19 cellular contexts compared by ENCODE assay signal in genomic region chr6:100484474-100484873, GRCh38. TPM values are rescaled to one million over a fixed set of nuclear protein-coding genes. Genes with fewer than 3 reads are reported as not detected.
DNase-seq lines count a peak whose midpoint lies in the region; ATAC-seq and TF ChIP-seq lines count a peak whose summit lies in the region.
"Had no signal": no experiment of that assay in that cellular context is flagged by ENCODE, and none has a peak within 500 bp of the region (broad histone marks: within the 10 kb centered on the region; RNA-seq: fewer than 3 reads in every experiment).

No MANE protein-coding gene starts in this region.

- intact Hi-C loops in MCF 10A (cut with micrococcal nuclease) (loop anchor here (10.0 kb wide), 1 partner anchor 480 kb away; no protein-coding TSS in a partner anchor), breast epithelium (cut with DNase I; ENCODE audit: low total_unique reads) (no loop called here)

- DNase-seq in MCF 10A (ENCODE audit: unreplicated experiment), result peak; percentile 27
- DNase-seq in breast epithelium (ENCODE audit: low spot score in 2 of 2), result no peak
- peak; percentile 38 for DNase-seq in NCI-H2029 (lab: John Stamatoyannopoulos, UW)
- DNase-seq in SHP77 treated with DMSO at 0.1 percent for 48 hours (lab: John Stamatoyannopoulos, UW), result no peak
- DNase-seq in activated CD4-positive, alpha-beta T cell treated with anti-CD3 and anti-CD28 coated beads for 1 hour, result no peak
- DNase-seq: activated gamma-delta T cell treated with Interleukin-2 at 50 U/mL for 16 hours; dorsolateral prefrontal cortex; esophagus squamous epithelium; GDM1; heart right ventricle; kidney; NCI-H2081; stimulated activated naive B cell treated with anti-CD40 and anti-IgM and Interleukin-4, amounts not matched to agents 10 μg/mL and 1 μg/mL and 100 μg/mL, for 72 hours; uterus had no signal

- peaks cover 2% of the 10 kb centered on the region for H3K36me3 Mint-ChIP-seq in MCF 10A (ENCODE audit: insufficient read depth, unreplicated experiment)
- H3K36me3 Mint-ChIP-seq: stimulated activated naive B cell treated with anti-CD40 and anti-IgM and Interleukin-4, amounts not matched to agents 10 μg/mL and 1 μg/mL and 100 μg/mL, for 72 hours had no signal

- peak; percentile 53 for ATAC-seq in HG02642 (IDR thresholded peaks at IDR 0.05; ENCODE audit: poor library complexity, unreplicated experiment)
- ATAC-seq in GM21423 (IDR thresholded peaks at IDR 0.05; ENCODE audit: unreplicated experiment), result no peak
- no peak for ATAC-seq in HG03457 (IDR thresholded peaks at IDR 0.05; ENCODE audit: unreplicated experiment)
- ATAC-seq: heart right ventricle; stimulated activated naive B cell treated with anti-CD40 and anti-IgM and Interleukin-4, amounts not matched to agents 10 μg/mL and 1 μg/mL and 100 μg/mL, for 72 hours had no signal

- no peaks in the 10 kb centered on the region for H3K27me3 Mint-ChIP-seq in MCF 10A (ENCODE audit: insufficient read depth, unreplicated experiment)

- no peaks in the 10 kb centered on the region for H3K36me3 ChIP-seq in breast epithelium
- H3K36me3 ChIP-seq: esophagus squamous epithelium, heart right ventricle, uterus had no signal

- POLR2A ChIA-PET in MCF 10A (lab: Yijun Ruan, JAX), result no interaction called here

- H3K4me3 Mint-ChIP-seq in MCF 10A (ENCODE audit: unreplicated experiment), result no peak overlapping the region
- H3K4me3 Mint-ChIP-seq: stimulated activated naive B cell treated with anti-CD40 and anti-IgM and Interleukin-4, amounts not matched to agents 10 μg/mL and 1 μg/mL and 100 μg/mL, for 72 hours had no signal

- no peaks in the 10 kb centered on the region for H3K9me3 Mint-ChIP-seq in MCF 10A (ENCODE audit: unreplicated experiment)
- H3K9me3 Mint-ChIP-seq: stimulated activated naive B cell treated with anti-CD40 and anti-IgM and Interleukin-4, amounts not matched to agents 10 μg/mL and 1 μg/mL and 100 μg/mL, for 72 hours had no signal

- H3K4me1 ChIP-seq in breast epithelium, result no peaks in the 10 kb centered on the region
- H3K4me1 ChIP-seq: esophagus squamous epithelium, heart right ventricle, uterus had no signal

- H3K9me3 ChIP-seq in breast epithelium, result no peaks in the 10 kb centered on the region
- H3K9me3 ChIP-seq: esophagus squamous epithelium, heart right ventricle, uterus had no signal

- no peak overlapping the region for H3K27ac ChIP-seq in breast epithelium
- H3K27ac ChIP-seq: dorsolateral prefrontal cortex, esophagus squamous epithelium, heart right ventricle, HL-60, SK-N-MC, uterus had no signal

- BruUV-seq in MCF 10A (replicated peaks; lab: Mats Ljungman, UMichigan), result no TSS peak

- peaks cover 6% of the 10 kb centered on the region for H3K4me1 Mint-ChIP-seq in MCF 10A (ENCODE audit: insufficient read depth, unreplicated experiment)
- H3K4me1 Mint-ChIP-seq: stimulated activated naive B cell treated with anti-CD40 and anti-IgM and Interleukin-4, amounts not matched to agents 10 μg/mL and 1 μg/mL and 100 μg/mL, for 72 hours had no signal

- CTCF ChIA-PET in MCF 10A (lab: Yijun Ruan, JAX), result no interaction called here

- TF ChIP-seq POLR2A in breast epithelium (IDR thresholded peaks at IDR 0.05), result no peak

- TF ChIP-seq CTCF in MCF 10A (IDR thresholded peaks at IDR 0.05; ENCODE audit: unreplicated experiment), result no peak
- no peak for TF ChIP-seq CTCF in breast epithelium (IDR thresholded peaks at IDR 0.05)

- H3K27me3 ChIP-seq in breast epithelium, result no peaks in the 10 kb centered on the region
- H3K27me3 ChIP-seq: uterus had no signal

- no peak overlapping the region for H3K27ac Mint-ChIP-seq in MCF 10A (ENCODE audit: low read depth, unreplicated experiment)
- H3K27ac Mint-ChIP-seq: stimulated activated naive B cell treated with anti-CD40 and anti-IgM and Interleukin-4, amounts not matched to agents 10 μg/mL and 1 μg/mL and 100 μg/mL, for 72 hours had no signal

- H3K4me3 ChIP-seq in breast epithelium, result no peak overlapping the region
- H3K4me3 ChIP-seq: dorsolateral prefrontal cortex, esophagus squamous epithelium, heart right ventricle, SK-N-MC, uterus had no signal

RNA-seq across cellular contexts. Expression of gene SIM1, which starts 19.8 kb away (rescaled TPM):
- total RNA-seq in MCF 10A (2022) (not detected in 2 replicates), breast epithelium (1 to 10 TPM in 2 of 3 donors, under 1 TPM in 1; 0.59 to 7.2 (median 2.0) TPM)
- total RNA-seq: dorsolateral prefrontal cortex, heart right ventricle had no signal

Comparison
In these comparisons a context has a peak if more than half of its experiments do, and no peak if none do; other contexts are left out.
1. DNase-seq: peak in MCF 10A (single experiment) and NCI-H2029 (single experiment); none in breast epithelium (0 of 2), SHP77 treated with DMSO at 0.1 percent for 48 hours (single experiment) and activated CD4-positive, alpha-beta T cell treated with anti-CD3 and anti-CD28 coated beads for 1 hour (single experiment).